ENCODE assay signal across 12 cellular contexts in the genomic region with DNA sequence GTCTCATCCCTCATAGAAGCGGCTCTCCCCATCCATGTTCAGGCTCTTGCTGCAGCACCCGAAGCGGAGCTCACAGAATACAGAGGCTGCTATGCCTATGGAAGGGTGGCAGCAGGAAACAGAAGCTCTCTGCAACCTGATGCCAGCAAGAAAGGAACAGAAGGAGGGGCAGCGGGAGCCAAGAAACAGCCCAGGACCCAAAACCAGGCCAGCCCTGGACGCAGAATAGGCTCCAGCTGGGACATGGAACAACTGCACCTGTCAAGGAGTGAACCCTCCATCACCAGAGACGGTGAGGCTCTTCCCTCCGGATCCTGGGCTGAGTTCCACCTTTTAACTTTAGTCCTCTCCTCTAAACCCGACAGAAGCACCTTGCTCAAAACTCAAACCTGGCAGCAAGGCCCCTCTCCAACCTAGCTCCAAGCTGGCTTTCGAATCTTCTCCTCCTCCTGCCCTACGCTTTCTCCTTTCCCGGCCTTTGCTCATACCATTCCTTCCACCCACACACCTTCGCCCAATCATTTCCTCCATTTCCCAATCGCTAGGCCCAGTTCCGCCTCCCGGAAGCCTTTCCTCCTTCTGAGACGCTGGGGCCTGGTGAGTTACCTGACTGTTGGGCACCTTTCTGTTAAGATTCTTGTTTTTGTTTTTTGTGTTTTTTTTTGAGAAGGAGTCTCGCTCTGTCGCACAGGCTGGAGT.
A peak's percentile ranks its signal among the peaks of the same experiment; 100 is the strongest.
DNase-seq lines count a peak whose midpoint lies in the region; ATAC-seq, FAIRE-seq and TF ChIP-seq lines count a peak whose summit lies in the region.
"Had no signal": no experiment of that assay in that cellular context is flagged by ENCODE, and none has a peak within 500 bp of the region (broad histone marks: within the 10 kb centered on the region; RNA-seq: fewer than 3 reads in every experiment).

No MANE protein-coding gene starts in this region.

- no peaks in the 10 kb centered on the region for H3K36me3 ChIP-seq in HepG2 (replicated peaks in 1 of 2; ENCODE audit: control insufficient read depth in 1 of 2, insufficient read depth in 2 of 2, low read length in 2 of 2)
- H3K36me3 ChIP-seq in right lobe of liver: no peaks in the 10 kb centered on the region
- H3K36me3 ChIP-seq in iPS-20b (ENCODE audit: insufficient read depth, low read depth, low read length): no peaks in the 10 kb centered on the region
- H3K36me3 ChIP-seq in left lung: no peaks in the 10 kb centered on the region
- H3K36me3 ChIP-seq: BLaER1 treated with 17β-estradiol and CSF1 and Interleukin-3, amounts not matched to agents 10 nM and 100 nM; Peyer's patch had no signal

- POLR2A ChIA-PET in HepG2 (lab: Yijun Ruan, JAX): no interaction called here

- H3K4me3 Mint-ChIP-seq in T-helper 17 cell: peak overlapping the region; percentile 93
- H3K4me3 Mint-ChIP-seq in type B pancreatic cell: peak overlapping the region; percentile 94

- H3K4me1 Mint-ChIP-seq in T-helper 17 cell (peaks cover 20% of the 10 kb centered on the region), type B pancreatic cell (ENCODE audit: unreplicated experiment) (peaks cover 10% of the 10 kb centered on the region)

- intact Hi-C loops in HepG2 (cut with micrococcal nuclease; ENCODE audit: unreplicated experiment) (no loop called here), right lobe of liver (cut with DNase I) (no loop called here), left lung (cut with DNase I) (no loop called here)

- no peak overlapping the region for H3K9ac ChIP-seq in HepG2 (ENCODE audit: insufficient read depth, low read depth, low read length)
- no peak overlapping the region; the same call in 1 of the 2 replicates for H3K9ac ChIP-seq in iPS-20b (ENCODE audit: low read depth, low read length)
- H3K9ac ChIP-seq: BLaER1 treated with 17β-estradiol and CSF1 and Interleukin-3, amounts not matched to agents 10 nM and 100 nM had no signal

- no peak for FAIRE-seq in HepG2 (lab: Jason Lieb, UNC)
- FAIRE-seq: kidney had no signal

- peaks cover 4% of the 10 kb centered on the region for H3K27me3 Mint-ChIP-seq in T-helper 17 cell
- peaks cover 9% of the 10 kb centered on the region for H3K27me3 Mint-ChIP-seq in type B pancreatic cell

- TF ChIP-seq EP300 in HepG2 (IDR thresholded peaks at IDR 0.05; ENCODE audit: low read depth in 2 of 2, low read length in 2 of 2) (no peak), HepG2 (CRISPR knock-in tag; IDR thresholded peaks at IDR 0.05; ENCODE audit: borderline replicate concordance) (no peak)

- DNase-seq in HepG2 (ENCODE audit: low spot score) (no peak), right lobe of liver (no peak), T-helper 17 cell (no peak), type B pancreatic cell (ENCODE audit: extremely low spot score, unreplicated experiment) (no peak), left lung (no peak)
- no peak for DNase-seq in stimulated activated CD4-positive, alpha-beta T cell treated with anti-CD3 and anti-CD28 coated beads, Interleukin-2, amount 100 ng/mL, for 24 hours
- no peak for DNase-seq in activated CD4-positive, alpha-beta T cell treated with anti-CD3 and anti-CD28 coated beads, Interleukin-2, amount 50 U/mL, for 1 hour
- DNase-seq: foreskin melanocyte, kidney, Peyer's patch had no signal

- H3K4me2 ChIP-seq in HepG2 (ENCODE audit: low read depth, low read length): 0 out of 2 replicates have a peak overlapping the region, but pooled peaks have one; percentile 90
- H3K4me2 ChIP-seq: BLaER1 treated with 17β-estradiol and CSF1 and Interleukin-3, amounts not matched to agents 10 nM and 100 nM had no signal

- BruUV-seq in HepG2 (replicated peaks; lab: Mats Ljungman, UMichigan): no TSS peak

- WGBS in HepG2 (ENCODE audit: low lambda C conversion rate): 83% methylated on average over 18 of the region's 18 CpGs
- WGBS in right lobe of liver (ENCODE audit: insufficient coverage, low coverage, low lambda C conversion rate, missing lambda C conversion rate): 93% methylated on average over 13 of the region's 18 CpGs

- H4K20me1 ChIP-seq in HepG2 (ENCODE audit: insufficient read depth, low read length): no peaks in the 10 kb centered on the region
- H4K20me1 ChIP-seq: BLaER1 treated with 17β-estradiol and CSF1 and Interleukin-3, amounts not matched to agents 10 nM and 100 nM had no signal

- H3K36me3 Mint-ChIP-seq in T-helper 17 cell (ENCODE audit: low read depth): peaks cover 2% of the 10 kb centered on the region
- no peaks in the 10 kb centered on the region for H3K36me3 Mint-ChIP-seq in type B pancreatic cell

- CTCF ChIA-PET in HepG2 (lab: Yijun Ruan, JAX; ENCODE audit: low intra/inter-chr PET ratio, low total read pairs): no interaction called here

- ATAC-seq in HepG2: no peak
- ATAC-seq in right lobe of liver: no peak
- ATAC-seq in T-helper 17 cell: no peak
- no peak for ATAC-seq in left lung

- H2AFZ ChIP-seq in HepG2 (ENCODE audit: low read length): no peak overlapping the region

- H3K4me3 ChIP-seq in HepG2 (replicated peaks in 1 of 3; ENCODE audit: insufficient read depth in 1 of 3, low read depth in 2 of 3, low read length in 3 of 3) (no peak overlapping the region), right lobe of liver (no peak overlapping the region), iPS-20b (ENCODE audit: low read length) (peak overlapping the region; percentile 86; the same call in 1 of the 2 replicates), left lung (no peak overlapping the region)
- H3K4me3 ChIP-seq: BLaER1 treated with 17β-estradiol and CSF1 and Interleukin-3, amounts not matched to agents 10 nM and 100 nM had no signal

- no peak for TF ChIP-seq POLR2A in HepG2 (IDR thresholded peaks at IDR 0.05; ENCODE audit: insufficient read depth in 1 of 2, low read depth in 2 of 2, low read length in 2 of 2)
- no peak for TF ChIP-seq POLR2A in right lobe of liver (IDR thresholded peaks at IDR 0.05)

- in situ Hi-C loops in HepG2 (cut with HindIII; ENCODE audit: extremely low pct_ligation_motif_present, low pct_unique_long_range_greater_than_20kb): no loop called here

- H3K9me3 ChIP-seq in HepG2 (ENCODE audit: low read length) (no peaks in the 10 kb centered on the region), right lobe of liver (no peaks in the 10 kb centered on the region), T-helper 17 cell (ENCODE audit: control insufficient read depth, low read length, poor library complexity, severe bottlenecking) (no peaks in the 10 kb centered on the region), iPS-20b (ENCODE audit: insufficient read depth, low read depth, low read length) (no peaks in the 10 kb centered on the region), left lung (no peaks in the 10 kb centered on the region)
- H3K9me3 ChIP-seq: Peyer's patch had no signal

- no peaks in the 10 kb centered on the region for H3K27me3 ChIP-seq in HepG2 (ENCODE audit: control insufficient read depth in 1 of 2, insufficient read depth in 2 of 2, low read length in 2 of 2)
- no peaks in the 10 kb centered on the region for H3K27me3 ChIP-seq in right lobe of liver
- H3K27me3 ChIP-seq in iPS-20b (ENCODE audit: insufficient read depth, low read length): no peaks in the 10 kb centered on the region
- H3K27me3 ChIP-seq in left lung: peaks cover 0 to 32% of the 10 kb centered on the region in 2 donors
- H3K27me3 ChIP-seq: BLaER1 treated with 17β-estradiol and CSF1 and Interleukin-3, amounts not matched to agents 10 nM and 100 nM; Peyer's patch had no signal

- H3K27ac ChIP-seq in HepG2 (ENCODE audit: extremely low read length, insufficient read depth, low read length): no peak overlapping the region
- H3K27ac ChIP-seq in right lobe of liver: no peak overlapping the region
- no peak overlapping the region for H3K27ac ChIP-seq in iPS-20b (ENCODE audit: low read length)
- H3K27ac ChIP-seq in left lung: no peak overlapping the region
- H3K27ac ChIP-seq: BLaER1 treated with 17β-estradiol and CSF1 and Interleukin-3, amounts not matched to agents 10 nM and 100 nM; Peyer's patch had no signal

- TF ChIP-seq CTCF in HepG2 (CRISPR knock-in tag; IDR thresholded peaks at IDR 0.05) (no peak), right lobe of liver (IDR thresholded peaks at IDR 0.05) (no peak), type B pancreatic cell (conservative IDR thresholded peaks at IDR 0.05) (no peak), left lung (IDR thresholded peaks at IDR 0.05) (no peak)

- peaks cover 20% of the 10 kb centered on the region for H3K4me1 ChIP-seq in HepG2 (ENCODE audit: insufficient read depth, low read length)
- no peaks in the 10 kb centered on the region for H3K4me1 ChIP-seq in right lobe of liver
- H3K4me1 ChIP-seq in iPS-20b (ENCODE audit: insufficient read depth, low read length): 0 out of 2 replicates have a peak, but pooled peaks cover 4% of the 10 kb centered on the region
- H3K4me1 ChIP-seq in left lung: peaks cover 3 to 8% of the 10 kb centered on the region in 2 donors
- H3K4me1 ChIP-seq: Peyer's patch had no signal

- H3K27ac Mint-ChIP-seq in T-helper 17 cell (peak overlapping the region; percentile 39), type B pancreatic cell (no peak overlapping the region)

- no peaks in the 10 kb centered on the region for H3K9me3 Mint-ChIP-seq in type B pancreatic cell

- H3K79me2 ChIP-seq in HepG2 (ENCODE audit: insufficient read depth, low read length): no peaks in the 10 kb centered on the region

- no peak for TF ChIP-seq RAD21 in HepG2 (CRISPR knock-in tag; IDR thresholded peaks at IDR 0.05)

TF ChIP-seq in HepG2, 621 proteins besides CTCF, POLR2A, EP300 and RAD21:
- TF ChIP-seq RCOR2 (CRISPR knock-in tag; IDR thresholded peaks at IDR 0.05): no peak
- TF ChIP-seq SP4 (CRISPR knock-in tag; IDR thresholded peaks at IDR 0.05): 0 out of 2 replicates have a peak, but pooled peaks have one; percentile 1
- TF ChIP-seq, protein P1, sequence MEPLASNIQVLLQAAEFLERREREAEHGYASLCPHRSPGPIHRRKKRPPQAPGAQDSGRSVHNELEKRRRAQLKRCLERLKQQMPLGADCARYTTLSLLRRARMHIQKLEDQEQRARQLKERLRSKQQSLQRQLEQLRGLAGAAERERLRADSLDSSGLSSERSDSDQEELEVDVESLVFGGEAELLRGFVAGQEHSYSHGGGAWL (CRISPR knock-in tag; IDR thresholded peaks at IDR 0.05): no peak
